Comparison of ENCODE assay signal across 8 cellular contexts in the genomic region with DNA sequence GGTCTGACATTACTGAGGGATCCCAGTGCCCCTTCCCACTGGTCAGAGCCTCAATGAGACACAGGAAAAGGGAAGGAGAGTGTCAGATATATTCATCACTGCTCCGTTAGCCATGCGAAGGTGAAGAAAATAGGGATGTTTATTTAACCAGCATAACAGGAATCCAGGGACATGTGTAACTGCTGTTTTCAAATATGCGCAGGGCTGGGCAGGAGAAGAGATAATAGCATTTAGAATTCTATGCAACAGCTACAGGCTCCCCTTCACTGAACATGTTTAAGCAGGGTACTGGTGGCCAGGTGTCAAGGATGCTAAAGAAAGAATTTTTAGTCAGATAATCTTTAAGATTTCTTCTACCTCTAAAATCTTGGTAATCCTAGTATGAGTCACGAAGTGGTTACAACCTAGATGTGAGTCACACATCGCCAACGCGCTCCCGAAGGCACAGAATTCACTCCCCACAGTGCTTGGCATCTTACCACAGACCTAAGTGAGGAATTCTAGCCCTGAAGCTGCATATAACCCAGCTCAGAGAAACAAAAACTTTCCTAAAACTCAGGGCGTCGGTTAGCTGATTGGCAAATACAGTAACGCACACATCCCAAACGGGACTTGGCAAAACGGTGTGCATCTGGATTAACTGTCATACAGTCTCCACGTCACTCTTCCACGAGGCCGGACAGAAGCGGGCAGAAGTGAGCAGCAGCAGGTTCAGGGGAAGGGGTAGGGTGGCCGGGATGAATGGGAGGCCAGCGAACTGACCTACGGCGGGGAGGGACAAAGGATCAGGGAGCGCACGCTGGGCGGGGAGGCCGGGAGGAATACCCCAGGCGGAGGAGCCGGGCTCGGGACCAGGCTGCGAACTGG. TPM values are rescaled to one million over a fixed set of nuclear protein-coding genes. Genes with fewer than 3 reads are reported as not detected.
DNase-seq lines count a peak whose midpoint lies in the region; ATAC-seq and TF ChIP-seq lines count a peak whose summit lies in the region.

No MANE protein-coding gene starts in this region.

- peak overlapping the region; percentile 83 for H3K27ac Mint-ChIP-seq in activated CD8-positive, alpha-beta memory T cell treated with anti-CD3 and anti-CD28 coated beads, Interleukin-2, amount 10 ng/mL, durations not matched to agents 7 days and 5 days

- no peaks in the 10 kb centered on the region for H3K9me3 ChIP-seq in mononuclear cell (ENCODE audit: low read depth, low read length)

- H3K4me3 Mint-ChIP-seq in activated CD8-positive, alpha-beta memory T cell treated with anti-CD3 and anti-CD28 coated beads, Interleukin-2, amount 10 ng/mL, durations not matched to agents 7 days and 5 days = peak overlapping the region; percentile 92

- H3K4me3 ChIP-seq in epithelial cell of esophagus (ENCODE audit: low read length) (peak overlapping the region; percentile 53), mononuclear cell (ENCODE audit: low read length) (peak overlapping the region; percentile 62)

- peaks cover 21% of the 10 kb centered on the region for H3K4me1 ChIP-seq in mononuclear cell (ENCODE audit: insufficient read depth, low read length)

- ATAC-seq in HG03039 (IDR thresholded peaks at IDR 0.05; ENCODE audit: unreplicated experiment) = peak; percentile 29
- ATAC-seq in activated CD8-positive, alpha-beta memory T cell treated with anti-CD3 and anti-CD28 coated beads, Interleukin-2, amount 10 ng/mL, durations not matched to agents 7 days and 5 days = peak; percentile 32

- DNase-seq in NCI-H748 (lab: John Stamatoyannopoulos, UW; ENCODE audit: unreplicated experiment) (peak; percentile 61), NCI-H748 treated with DMSO at 0.1 percent for 48 hours (lab: John Stamatoyannopoulos, UW) (no peak), NCI-H526 treated with DMSO at 0.1 percent for 48 hours (lab: John Stamatoyannopoulos, UW) (peak; percentile 6), epithelial cell of esophagus (ENCODE audit: low read depth) (peak; percentile 98)
- peak; percentile 65 for DNase-seq in activated CD8-positive, alpha-beta memory T cell treated with anti-CD3 and anti-CD28 coated beads, Interleukin-2, amount 10 ng/mL, durations not matched to agents 7 days and 5 days
- peak; percentile 17 to 35 for DNase-seq in stimulated activated CD8-positive, alpha-beta memory T cell treated with anti-CD3 and anti-CD28 coated beads, Interleukin-7, amount 100 ng/mL, for 4 hours (ENCODE audit: low read depth in 2 of 2)

- peaks cover 3% of the 10 kb centered on the region for H3K36me3 Mint-ChIP-seq in activated CD8-positive, alpha-beta memory T cell treated with anti-CD3 and anti-CD28 coated beads, Interleukin-2, amount 10 ng/mL, durations not matched to agents 7 days and 5 days

- H3K27me3 Mint-ChIP-seq in activated CD8-positive, alpha-beta memory T cell treated with anti-CD3 and anti-CD28 coated beads, Interleukin-2, amount 10 ng/mL, durations not matched to agents 7 days and 5 days = no peaks in the 10 kb centered on the region

- CTCF ChIA-PET in activated CD8-positive, alpha-beta memory T cell treated with anti-CD3 and anti-CD28 coated beads, Interleukin-2, amount 10 ng/mL, durations not matched to agents 7 days and 5 days (lab: Charles Lee) = no interaction called here

- peaks cover 28% of the 10 kb centered on the region for H3K4me1 Mint-ChIP-seq in activated CD8-positive, alpha-beta memory T cell treated with anti-CD3 and anti-CD28 coated beads, Interleukin-2, amount 10 ng/mL, durations not matched to agents 7 days and 5 days

- H3K9me3 Mint-ChIP-seq in activated CD8-positive, alpha-beta memory T cell treated with anti-CD3 and anti-CD28 coated beads, Interleukin-2, amount 10 ng/mL, durations not matched to agents 7 days and 5 days (ENCODE audit: low read depth) = no peaks in the 10 kb centered on the region

- TF ChIP-seq CTCF in epithelial cell of esophagus (IDR thresholded peaks at IDR 0.05; ENCODE audit: insufficient read depth, low read depth, low read length, missing control alignments) = no peak

- no peaks in the 10 kb centered on the region for H3K27me3 ChIP-seq in mononuclear cell (ENCODE audit: insufficient read depth, low read length)

RNA-seq across cellular contexts. Expression of a gene that starts 1.1 kb away (rescaled TPM):
- 10 to 100 TPM; 18.8 to 21.5 TPM for total RNA-seq in activated CD8-positive, alpha-beta memory T cell treated with anti-CD3 and anti-CD28 coated beads, Interleukin-2, amount 10 ng/mL, durations not matched to agents 7 days and 5 days
- 4.3 TPM for total RNA-seq in mononuclear cell
